ENCODE assay signal across 21 cellular contexts in genomic region chr7:64516451-64516850, GRCh38. TPM values are rescaled to one million over a fixed set of nuclear protein-coding genes. Genes with fewer than 3 reads are reported as not detected.
"Had no signal": no experiment of that assay in that cellular context is flagged by ENCODE, and none has a peak within 500 bp of the region (broad histone marks: within the 10 kb centered on the region; RNA-seq: fewer than 3 reads in every experiment).

No MANE protein-coding gene starts in this region.

- H3K4me1 ChIP-seq: gastrocnemius medialis, pancreas, right lobe of liver, upper lobe of left lung had no signal

- H3K4me2 ChIP-seq: smooth muscle cell had no signal

- H3K9me3 ChIP-seq: pancreas had no signal

- H3K27ac ChIP-seq: gastrocnemius medialis, pancreas, right lobe of liver, upper lobe of left lung had no signal

- H3K27me3 ChIP-seq: esophagus muscularis mucosa, gastrocnemius medialis, pancreas, right lobe of liver, upper lobe of left lung had no signal

- H3K27me3 Mint-ChIP-seq: activated naive CD8-positive, alpha-beta T cell treated with anti-CD3 and anti-CD28 coated beads, Interleukin-2, amount 10 ng/mL, durations not matched to agents 7 days and 5 days; brain; dendritic cell treated with granulocyte-macrophage colony-stimulating factor and Interleukin-4, amounts not matched to agents 40 ng/mL and 50 ng/mL, for 4 days; effector memory CD8-positive, alpha-beta T cell; stimulated activated memory B cell treated with anti-CD40 and anti-IgM and Interleukin-4, amounts not matched to agents 10 μg/mL and 1 μg/mL and 100 μg/mL, for 72 hours had no signal

- H3K4me1 Mint-ChIP-seq: activated naive CD8-positive, alpha-beta T cell treated with anti-CD3 and anti-CD28 coated beads, Interleukin-2, amount 10 ng/mL, durations not matched to agents 7 days and 5 days; brain; nephron progenitor cell; stimulated activated memory B cell treated with anti-CD40 and anti-IgM and Interleukin-4, amounts not matched to agents 10 μg/mL and 1 μg/mL and 100 μg/mL, for 72 hours; WTC11 had no signal

- DNase-seq: activated naive CD4-positive, alpha-beta T cell treated with anti-CD3 and anti-CD28 coated beads for 36 hours; activated naive CD8-positive, alpha-beta T cell treated with anti-CD3 and anti-CD28 coated beads, Interleukin-2, amount 10 ng/mL, durations not matched to agents 7 days and 5 days; activated T-cell treated with anti-CD3 and anti-CD28 coated beads, Interleukin-2, amount 50 U/mL, for 4 hours; effector memory CD8-positive, alpha-beta T cell; gastrocnemius medialis; hypothalamus; islet precursor cell; left cardiac atrium; midbrain; nephron progenitor cell; pancreas; right lobe of liver; stimulated activated CD4-positive, alpha-beta T cell treated with anti-CD3 and anti-CD28 coated beads, Interleukin-15, amount 100 ng/mL, for 24 hours; T-helper 9 cell; upper lobe of left lung had no signal

- H3K27ac Mint-ChIP-seq: activated naive CD4-positive, alpha-beta T cell treated with anti-CD3 and anti-CD28 coated beads for 36 hours; activated naive CD8-positive, alpha-beta T cell treated with anti-CD3 and anti-CD28 coated beads, Interleukin-2, amount 10 ng/mL, durations not matched to agents 7 days and 5 days; dendritic cell treated with granulocyte-macrophage colony-stimulating factor and Interleukin-4, amounts not matched to agents 40 ng/mL and 50 ng/mL, for 4 days; effector memory CD8-positive, alpha-beta T cell; nephron progenitor cell; stimulated activated memory B cell treated with anti-CD40 and anti-IgM and Interleukin-4, amounts not matched to agents 10 μg/mL and 1 μg/mL and 100 μg/mL, for 72 hours; WTC11 had no signal

- ATAC-seq: activated T-cell treated with anti-CD3 and anti-CD28 coated beads, Interleukin-2, amount 50 U/mL, for 4 hours; effector memory CD8-positive, alpha-beta T cell; gastrocnemius medialis; left cardiac atrium; pancreas; right lobe of liver; stimulated activated memory B cell treated with anti-CD40 and anti-IgM and Interleukin-4, amounts not matched to agents 10 μg/mL and 1 μg/mL and 100 μg/mL, for 72 hours; WTC11 had no signal

- H3K4me3 ChIP-seq: esophagus muscularis mucosa, gastrocnemius medialis, pancreas, right lobe of liver, smooth muscle cell, upper lobe of left lung had no signal

- FAIRE-seq: pancreas had no signal

- H3K4me3 Mint-ChIP-seq: activated naive CD4-positive, alpha-beta T cell treated with anti-CD3 and anti-CD28 coated beads for 36 hours; activated naive CD8-positive, alpha-beta T cell treated with anti-CD3 and anti-CD28 coated beads, Interleukin-2, amount 10 ng/mL, durations not matched to agents 7 days and 5 days; activated T-cell treated with anti-CD3 and anti-CD28 coated beads, Interleukin-2, amount 50 U/mL, for 4 hours; dendritic cell treated with granulocyte-macrophage colony-stimulating factor and Interleukin-4, amounts not matched to agents 40 ng/mL and 50 ng/mL, for 4 days; effector memory CD8-positive, alpha-beta T cell; nephron progenitor cell; stimulated activated memory B cell treated with anti-CD40 and anti-IgM and Interleukin-4, amounts not matched to agents 10 μg/mL and 1 μg/mL and 100 μg/mL, for 72 hours; WTC11 had no signal

RNA-seq across cellular contexts. Expression of gene ZNF680, which starts 46.4 kb away (rescaled TPM):
- total RNA-seq: smooth muscle cell had no signal
- polyA plus RNA-seq: smooth muscle cell had no signal
